Comparison of ENCODE assay signal across 28 cellular contexts in the genomic region with DNA sequence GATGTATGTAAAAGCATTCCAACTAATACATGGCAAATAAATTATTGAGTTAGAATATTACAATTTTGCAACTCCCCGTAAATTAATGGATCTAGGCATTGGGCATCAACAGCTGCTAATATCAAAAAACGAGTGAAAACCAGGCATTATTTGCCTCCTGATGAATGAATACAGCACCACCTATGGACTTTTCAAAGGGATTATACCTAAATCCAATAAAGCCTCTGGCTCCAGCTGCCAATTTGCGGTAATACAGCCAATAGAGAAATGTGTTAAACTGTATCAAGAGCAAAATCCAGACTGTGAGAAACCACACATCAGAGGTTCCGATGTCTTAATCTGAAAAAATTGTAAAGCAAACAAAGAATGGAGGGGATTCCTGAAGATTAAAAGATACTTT. TPM values are rescaled to one million over a fixed set of nuclear protein-coding genes. Genes with fewer than 3 reads are reported as not detected.
DNase-seq lines count a peak whose midpoint lies in the region; ATAC-seq and TF ChIP-seq lines count a peak whose summit lies in the region.
"Had no signal": no experiment of that assay in that cellular context is flagged by ENCODE, and none has a peak within 500 bp of the region (broad histone marks: within the 10 kb centered on the region; RNA-seq: fewer than 3 reads in every experiment).

No MANE protein-coding gene starts in this region.

- WGBS in mesendoderm (ENCODE audit: extremely low coverage, insufficient coverage, low lambda C conversion rate): no CpG with 5 or more reads among the region's 4 CpGs

- H4K8ac ChIP-seq in mesendoderm (ENCODE audit: low read depth, low read length): no peak overlapping the region

- no peak overlapping the region for H3K4ac ChIP-seq in mesendoderm (ENCODE audit: low read depth, low read length)

- no peak overlapping the region for H3K23ac ChIP-seq in mesendoderm (ENCODE audit: low read length)

- H3K9me3 ChIP-seq in upper lobe of right lung: no peaks in the 10 kb centered on the region
- H3K9me3 ChIP-seq in effector memory CD4-positive, alpha-beta T cell (ENCODE audit: control insufficient read depth, low read length): no peaks in the 10 kb centered on the region
- H3K9me3 ChIP-seq: ovary, transverse colon had no signal

- no peak overlapping the region for H3K4me3 ChIP-seq in NB4 (ENCODE audit: low read depth, low read length)
- H3K4me3 ChIP-seq in upper lobe of right lung: no peak overlapping the region
- no peak overlapping the region for H3K4me3 ChIP-seq in mesendoderm (ENCODE audit: low read length)
- H3K4me3 ChIP-seq in effector memory CD4-positive, alpha-beta T cell (ENCODE audit: insufficient read depth, low read depth, low read length, poor library complexity, severe bottlenecking): no peak overlapping the region
- H3K4me3 ChIP-seq: BLaER1 treated with 17β-estradiol and CSF1 and Interleukin-3, amounts not matched to agents 10 nM and 100 nM; dorsolateral prefrontal cortex; ovary; transverse colon had no signal

- H3K4me1 ChIP-seq in upper lobe of right lung (no peaks in the 10 kb centered on the region), mesendoderm (ENCODE audit: control insufficient read depth, low read depth, low read length) (no peaks in the 10 kb centered on the region)
- no peaks in the 10 kb centered on the region for H3K4me1 ChIP-seq in effector memory CD4-positive, alpha-beta T cell (ENCODE audit: control insufficient read depth, insufficient read depth, low read length, poor library complexity, severe bottlenecking)
- H3K4me1 ChIP-seq: BLaER1 treated with 17β-estradiol and CSF1 and Interleukin-3, amounts not matched to agents 10 nM and 100 nM; transverse colon had no signal

- no peak overlapping the region for H2BK5ac ChIP-seq in mesendoderm (ENCODE audit: low read length)

- no peak overlapping the region for H3K9ac ChIP-seq in mesendoderm (ENCODE audit: low read length)
- H3K9ac ChIP-seq: BLaER1 treated with 17β-estradiol and CSF1 and Interleukin-3, amounts not matched to agents 10 nM and 100 nM had no signal

- TF ChIP-seq CTCF in NB4 (IDR thresholded peaks at IDR 0.05; ENCODE audit: low read depth, low read length): no peak
- TF ChIP-seq CTCF in upper lobe of right lung (IDR thresholded peaks at IDR 0.05): no peak

- ATAC-seq in SK-N-SH treated with all-trans-retinoic acid at 6 μM for 48 hours (peak; percentile 32; the same call in 1 of the 3 replicates), upper lobe of right lung (peak; percentile 13)
- ATAC-seq: activated CD8-positive, alpha-beta memory T cell treated with anti-CD3 and anti-CD28 coated beads, Interleukin-2, amount 10 ng/mL, durations not matched to agents 7 days and 5 days; activated naive CD4-positive, alpha-beta T cell treated with anti-CD3 and anti-CD28 coated beads, Interleukin-2, amount 50 U/mL, for 72 hours; left lobe of liver; natural killer cell; right cardiac atrium; stimulated activated naive CD8-positive, alpha-beta T cell treated with anti-CD3 and anti-CD28 coated beads, Interleukin-15, amount 100 ng/mL, for 72 hours had no signal

- no peak overlapping the region for H4K5ac ChIP-seq in mesendoderm (ENCODE audit: low read length)

- H3K36me3 ChIP-seq in upper lobe of right lung (no peaks in the 10 kb centered on the region), mesendoderm (ENCODE audit: control insufficient read depth, insufficient read depth, low read length) (no peaks in the 10 kb centered on the region)
- no peaks in the 10 kb centered on the region for H3K36me3 ChIP-seq in effector memory CD4-positive, alpha-beta T cell (ENCODE audit: control insufficient read depth, insufficient read depth, low read length)
- H3K36me3 ChIP-seq: BLaER1 treated with 17β-estradiol and CSF1 and Interleukin-3, amounts not matched to agents 10 nM and 100 nM; ovary; transverse colon had no signal

- no peak overlapping the region for H3K18ac ChIP-seq in mesendoderm (ENCODE audit: low read length)

- H2BK120ac ChIP-seq in mesendoderm (ENCODE audit: low read depth, low read length): no peak overlapping the region

- H3K27me3 ChIP-seq in upper lobe of right lung (no peaks in the 10 kb centered on the region), mesendoderm (ENCODE audit: insufficient read depth, low read length, poor library complexity) (no peaks in the 10 kb centered on the region)
- no peaks in the 10 kb centered on the region for H3K27me3 ChIP-seq in effector memory CD4-positive, alpha-beta T cell (replicated peaks; ENCODE audit: control insufficient read depth, insufficient read depth, low read length, poor library complexity, severe bottlenecking)
- H3K27me3 ChIP-seq: BLaER1 treated with 17β-estradiol and CSF1 and Interleukin-3, amounts not matched to agents 10 nM and 100 nM; dorsolateral prefrontal cortex; ovary; transverse colon had no signal

- H3K27ac ChIP-seq in upper lobe of right lung (no peak overlapping the region), mesendoderm (ENCODE audit: low read depth, low read length) (no peak overlapping the region)
- no peak overlapping the region for H3K27ac ChIP-seq in effector memory CD4-positive, alpha-beta T cell (ENCODE audit: insufficient read depth, low read length, poor library complexity, severe bottlenecking)
- H3K27ac ChIP-seq: BLaER1 treated with 17β-estradiol and CSF1 and Interleukin-3, amounts not matched to agents 10 nM and 100 nM; dorsolateral prefrontal cortex; ovary; transverse colon had no signal

- peak; percentile 16 for DNase-seq in NOMO-1 treated with DMSO at 0.1 percent for 48 hours (lab: John Stamatoyannopoulos, UW; ENCODE audit: unreplicated experiment)
- DNase-seq in NOMO-1 treated with dmso at 0.1 percent for 144 hours (lab: John Stamatoyannopoulos, UW; ENCODE audit: unreplicated experiment): no peak
- peak; percentile 29 for DNase-seq in NB4 (ENCODE audit: low read depth)
- no peak for DNase-seq in upper lobe of right lung
- no peak for DNase-seq in mesendoderm
- DNase-seq in ACHN: no peak
- no peak for DNase-seq in effector memory CD4-positive, alpha-beta T cell
- DNase-seq: activated CD4-positive, alpha-beta T cell treated with anti-CD3 and anti-CD28 coated beads, Interleukin-2, amount 10 ng/mL, durations not matched to agents 7 days and 5 days; activated CD8-positive, alpha-beta memory T cell treated with anti-CD3 and anti-CD28 coated beads, Interleukin-2, amount 10 ng/mL, durations not matched to agents 7 days and 5 days; aorta; caudate nucleus; dorsolateral prefrontal cortex; EL; MV-4-11; natural killer cell; NCI-H187; NCI-H2227 treated with DMSO at 0.1 percent for 48 hours; ovary; right cardiac atrium; stimulated activated naive CD8-positive, alpha-beta T cell treated with anti-CD3 and anti-CD28 coated beads, Interleukin-15, amount 100 ng/mL, for 72 hours; transverse colon had no signal

- intact Hi-C loops in upper lobe of right lung (cut with DNase I): no loop called here

- no peaks in the 10 kb centered on the region for H3K79me1 ChIP-seq in mesendoderm (ENCODE audit: low read length)

- H2AK5ac ChIP-seq in mesendoderm (ENCODE audit: low read length): no peak overlapping the region

- no peaks in the 10 kb centered on the region for H3K79me2 ChIP-seq in mesendoderm (ENCODE audit: control insufficient read depth, insufficient read depth, low read length)

- no peak for TF ChIP-seq POLR2A in NB4 (IDR thresholded peaks at IDR 0.05; ENCODE audit: extremely low read depth, insufficient read length)

- no peak overlapping the region for H3K4me2 ChIP-seq in mesendoderm (ENCODE audit: low read length)
- H3K4me2 ChIP-seq: BLaER1 treated with 17β-estradiol and CSF1 and Interleukin-3, amounts not matched to agents 10 nM and 100 nM had no signal

- no peak overlapping the region for H2BK15ac ChIP-seq in mesendoderm (replicated peaks; ENCODE audit: low read depth)

- H3K56ac ChIP-seq in mesendoderm (ENCODE audit: low read length): no peak overlapping the region

- in situ Hi-C loops in ACHN (cut with HindIII; ENCODE audit: low pct_ligation_motif_present, low pct_unique_long_range_greater_than_20kb, low sequenced_read_pairs): no loop called here

TF ChIP-seq in SK-N-SH treated with all-trans-retinoic acid at 6 μM for 48 hours, 23 proteins besides CTCF, POLR2A, EP300 and RAD21 (continues in another document):
- TF ChIP-seq, protein P1, sequence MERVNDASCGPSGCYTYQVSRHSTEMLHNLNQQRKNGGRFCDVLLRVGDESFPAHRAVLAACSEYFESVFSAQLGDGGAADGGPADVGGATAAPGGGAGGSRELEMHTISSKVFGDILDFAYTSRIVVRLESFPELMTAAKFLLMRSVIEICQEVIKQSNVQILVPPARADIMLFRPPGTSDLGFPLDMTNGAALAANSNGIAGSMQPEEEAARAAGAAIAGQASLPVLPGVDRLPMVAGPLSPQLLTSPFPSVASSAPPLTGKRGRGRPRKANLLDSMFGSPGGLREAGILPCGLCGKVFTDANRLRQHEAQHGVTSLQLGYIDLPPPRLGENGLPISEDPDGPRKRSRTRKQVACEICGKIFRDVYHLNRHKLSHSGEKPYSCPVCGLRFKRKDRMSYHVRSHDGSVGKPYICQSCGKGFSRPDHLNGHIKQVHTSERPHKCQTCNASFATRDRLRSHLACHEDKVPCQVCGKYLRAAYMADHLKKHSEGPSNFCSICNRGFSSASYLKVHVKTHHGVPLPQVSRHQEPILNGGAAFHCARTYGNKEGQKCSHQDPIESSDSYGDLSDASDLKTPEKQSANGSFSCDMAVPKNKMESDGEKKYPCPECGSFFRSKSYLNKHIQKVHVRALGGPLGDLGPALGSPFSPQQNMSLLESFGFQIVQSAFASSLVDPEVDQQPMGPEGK (CRISPR knock-in tag; IDR thresholded peaks at IDR 0.05; ENCODE audit: borderline replicate concordance): no peak
- TF ChIP-seq GLIS3 (CRISPR knock-in tag; IDR thresholded peaks at IDR 0.05) (no peak), ARNTL (CRISPR knock-in tag; IDR thresholded peaks at IDR 0.05; ENCODE audit: borderline replicate concordance, low read depth) (no peak), CSDC2 (CRISPR knock-in tag; IDR thresholded peaks at IDR 0.05) (no peak), ZNF70 (CRISPR knock-in tag; IDR thresholded peaks at IDR 0.05) (no peak)

RNA-seq across cellular contexts. Expression of a gene that starts 16.3 kb away (rescaled TPM):
- total RNA-seq in upper lobe of right lung: not detected
- not detected for polyA plus RNA-seq in mesendoderm (2013, experiment 1 of 2)
- not detected for polyA plus RNA-seq in mesendoderm (2013, experiment 2 of 2)
- total RNA-seq: activated CD4-positive, alpha-beta T cell treated with anti-CD3 and anti-CD28 coated beads, Interleukin-2, amount 10 ng/mL, durations not matched to agents 7 days and 5 days; activated CD8-positive, alpha-beta memory T cell treated with anti-CD3 and anti-CD28 coated beads, Interleukin-2, amount 10 ng/mL, durations not matched to agents 7 days and 5 days; activated naive CD4-positive, alpha-beta T cell treated with anti-CD3 and anti-CD28 coated beads, Interleukin-2, amount 50 U/mL, for 72 hours; activated T-helper 1 cell treated with anti-CD3 and anti-CD28 coated beads, Interleukin-12 subunit alpha, Interleukin-12 subunit beta, Interleukin-2, Interleukin-4 antibody, amounts not matched to agents 30 ng/mL and 10 ng/mL and 1 ng/mL, durations not matched to agents 14 hours and 24 hours and 36 hours; aorta; H4; left lobe of liver; natural killer cell; ovary; right cardiac atrium; T-helper 1 cell treated with Interleukin-12 subunit alpha and Interleukin-12 subunit beta and Interleukin-4 antibody, amounts not matched to agents 30 ng/mL and 1 ng/mL, for 36 hours; transverse colon had no signal
- polyA plus RNA-seq: aorta, ovary, right cardiac atrium had no signal

RNA-seq across cellular contexts. Expression of a gene that starts 26.2 kb away (rescaled TPM):
- 14.8 TPM for total RNA-seq in upper lobe of right lung
- 13.1 TPM for polyA plus RNA-seq in mesendoderm (2013, experiment 1 of 2)
- 13.4 TPM for polyA plus RNA-seq in mesendoderm (2013, experiment 2 of 2)

RNA-seq across cellular contexts. Expression of a gene that starts 33.1 kb away (rescaled TPM):
- 8.1 TPM for total RNA-seq in upper lobe of right lung
- 2.6 TPM for polyA plus RNA-seq in mesendoderm (2013, experiment 1 of 2)
- 2.6 TPM for polyA plus RNA-seq in mesendoderm (2013, experiment 2 of 2)
- total RNA-seq: activated naive CD4-positive, alpha-beta T cell treated with anti-CD3 and anti-CD28 coated beads, Interleukin-2, amount 50 U/mL, for 72 hours; natural killer cell had no signal

RNA-seq across cellular contexts. Expression of a gene that starts 38.6 kb away (rescaled TPM):
- total RNA-seq in upper lobe of right lung: 50.3 TPM
- polyA plus RNA-seq in mesendoderm (2013, experiment 1 of 2): 43.7 TPM
- 40.9 TPM for polyA plus RNA-seq in mesendoderm (2013, experiment 2 of 2)

Comparison
In these comparisons a context has a peak if more than half of its experiments do, and no peak if none do; other contexts are left out.
1. DNase-seq: peak in NOMO-1 treated with DMSO at 0.1 percent for 48 hours (single experiment) and NB4 (single experiment); none in NOMO-1 treated with dmso at 0.1 percent for 144 hours (single experiment), upper lobe of right lung (single experiment), mesendoderm (single experiment), ACHN (single experiment) and effector memory CD4-positive, alpha-beta T cell (0 of 3).